Comparison of ENCODE assay signal across 1 cellular context in the genomic region with DNA sequence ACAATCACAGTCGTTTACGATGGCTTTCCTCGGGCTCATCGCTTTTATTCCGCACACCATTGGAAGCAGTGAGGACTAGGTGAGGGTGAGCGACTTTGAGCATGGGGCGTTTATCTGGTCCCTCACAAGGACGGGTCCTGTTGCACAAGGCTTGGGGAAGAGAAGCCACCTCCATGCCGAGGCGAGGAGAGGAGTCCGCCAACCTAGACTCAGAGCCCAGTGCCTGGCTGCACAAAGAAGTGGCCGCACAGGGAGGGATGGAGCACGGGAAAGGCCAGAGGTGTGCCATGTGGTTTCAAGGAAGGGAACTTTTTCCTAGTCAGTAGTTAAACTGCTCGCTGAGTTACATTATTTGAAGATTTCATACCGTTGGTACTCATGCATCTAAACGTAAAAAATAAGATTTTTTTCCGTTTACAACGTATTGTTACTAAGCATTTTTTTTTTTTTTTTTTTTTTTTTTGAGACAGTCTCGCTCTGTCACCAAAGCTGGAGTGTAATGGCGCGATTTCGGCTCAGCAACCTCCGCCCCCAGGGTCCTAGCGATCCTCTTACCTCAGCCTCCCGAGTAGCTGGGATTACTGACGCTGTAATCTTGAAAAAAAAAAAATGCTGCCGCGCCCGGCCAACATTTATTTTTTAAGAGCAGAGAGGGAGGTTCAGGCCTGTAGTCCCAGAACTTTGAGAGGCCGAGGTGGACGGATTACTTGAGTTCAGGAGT.
TF ChIP-seq lines count a peak whose summit lies in the region.

No MANE protein-coding gene starts in this region.

TF ChIP-seq in SK-N-SH treated with all-trans-retinoic acid at 6 μM for 48 hours, 23 proteins besides CTCF, POLR2A, EP300 and RAD21 (continued from another document):
- TF ChIP-seq, protein P1, sequence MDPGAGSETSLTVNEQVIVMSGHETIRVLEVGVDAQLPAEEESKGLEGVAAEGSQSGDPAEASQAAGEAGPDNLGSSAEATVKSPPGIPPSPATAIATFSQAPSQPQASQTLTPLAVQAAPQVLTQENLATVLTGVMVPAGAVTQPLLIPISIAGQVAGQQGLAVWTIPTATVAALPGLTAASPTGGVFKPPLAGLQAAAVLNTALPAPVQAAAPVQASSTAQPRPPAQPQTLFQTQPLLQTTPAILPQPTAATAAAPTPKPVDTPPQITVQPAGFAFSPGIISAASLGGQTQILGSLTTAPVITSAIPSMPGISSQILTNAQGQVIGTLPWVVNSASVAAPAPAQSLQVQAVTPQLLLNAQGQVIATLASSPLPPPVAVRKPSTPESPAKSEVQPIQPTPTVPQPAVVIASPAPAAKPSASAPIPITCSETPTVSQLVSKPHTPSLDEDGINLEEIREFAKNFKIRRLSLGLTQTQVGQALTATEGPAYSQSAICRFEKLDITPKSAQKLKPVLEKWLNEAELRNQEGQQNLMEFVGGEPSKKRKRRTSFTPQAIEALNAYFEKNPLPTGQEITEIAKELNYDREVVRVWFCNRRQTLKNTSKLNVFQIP (CRISPR knock-in tag; IDR thresholded peaks at IDR 0.05; ENCODE audit: borderline replicate concordance, low read depth), result no peak
- TF ChIP-seq ZNF565 (CRISPR knock-in tag; conservative IDR thresholded peaks at IDR 0.05; ENCODE audit: low read depth) (no peak), BACH2 (CRISPR knock-in tag; IDR thresholded peaks at IDR 0.05; ENCODE audit: borderline replicate concordance) (no peak), SNAI2 (CRISPR knock-in tag; IDR thresholded peaks at IDR 0.05) (no peak)
- TF ChIP-seq, protein P2, sequence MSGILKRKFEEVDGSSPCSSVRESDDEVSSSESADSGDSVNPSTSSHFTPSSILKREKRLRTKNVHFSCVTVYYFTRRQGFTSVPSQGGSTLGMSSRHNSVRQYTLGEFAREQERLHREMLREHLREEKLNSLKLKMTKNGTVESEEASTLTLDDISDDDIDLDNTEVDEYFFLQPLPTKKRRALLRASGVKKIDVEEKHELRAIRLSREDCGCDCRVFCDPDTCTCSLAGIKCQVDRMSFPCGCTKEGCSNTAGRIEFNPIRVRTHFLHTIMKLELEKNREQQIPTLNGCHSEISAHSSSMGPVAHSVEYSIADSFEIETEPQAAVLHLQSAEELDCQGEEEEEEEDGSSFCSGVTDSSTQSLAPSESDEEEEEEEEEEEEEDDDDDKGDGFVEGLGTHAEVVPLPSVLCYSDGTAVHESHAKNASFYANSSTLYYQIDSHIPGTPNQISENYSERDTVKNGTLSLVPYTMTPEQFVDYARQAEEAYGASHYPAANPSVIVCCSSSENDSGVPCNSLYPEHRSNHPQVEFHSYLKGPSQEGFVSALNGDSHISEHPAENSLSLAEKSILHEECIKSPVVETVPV (CRISPR knock-in tag; IDR thresholded peaks at IDR 0.05), result no peak
TF ChIP-seq in SK-N-SH treated with all-trans-retinoic acid at 6 μM for 48 hours: peak in this region for 0.
